27 cellular contexts compared by ENCODE assay signal in genomic region chr1:162590686-162591085, GRCh38.
"Had no signal": no experiment of that assay in that cellular context is flagged by ENCODE, and none has a peak within 500 bp of the region (broad histone marks: within the 10 kb centered on the region; RNA-seq: fewer than 3 reads in every experiment).

No MANE protein-coding gene starts in this region.

- ATAC-seq: activated CD4-positive, alpha-beta T cell treated with anti-CD3 and anti-CD28 coated beads for 36 hours; activated naive CD4-positive, alpha-beta T cell treated with anti-CD3 and anti-CD28 coated beads, Interleukin-2, amount 50 U/mL, for 72 hours; activated T-cell treated with anti-CD3 and anti-CD28 coated beads, Interleukin-2, amount 50 U/mL, for 72 hours; effector memory CD8-positive, alpha-beta T cell; foreskin keratinocyte; gastrocnemius medialis; heart right ventricle had no signal

- H2AFZ ChIP-seq: hepatocyte had no signal

- H3K4me3 Mint-ChIP-seq: activated CD4-positive, alpha-beta memory T cell treated with anti-CD3 and anti-CD28 coated beads, Interleukin-2, amount 10 ng/mL, durations not matched to agents 7 days and 5 days; activated CD4-positive, alpha-beta T cell treated with anti-CD3 and anti-CD28 coated beads for 36 hours; activated CD4-positive, alpha-beta T cell treated with anti-CD3 and anti-CD28 coated beads, Interleukin-2, amount 10 ng/mL, durations not matched to agents 24 days and 14 days; activated naive CD4-positive, alpha-beta T cell treated with anti-CD3 and anti-CD28 coated beads, Interleukin-2, amount 10 ng/mL, durations not matched to agents 7 days and 5 days; activated naive CD8-positive, alpha-beta T cell treated with anti-CD3 and anti-CD28 coated beads, Interleukin-2, amount 10 ng/mL, durations not matched to agents 7 days and 5 days; activated T-cell treated with anti-CD3 and anti-CD28 coated beads, Interleukin-2, amount 50 U/mL, for 24 hours; activated T-cell treated with anti-CD3 and anti-CD28 coated beads, Interleukin-2, amount 50 U/mL, for 72 hours; central memory CD8-positive, alpha-beta T cell; dendritic cell treated with granulocyte-macrophage colony-stimulating factor and Interleukin-4, amounts not matched to agents 40 ng/mL and 50 ng/mL, for 4 days; effector memory CD8-positive, alpha-beta T cell had no signal

- H3K4me1 ChIP-seq: ascending aorta, esophagus muscularis mucosa, foreskin keratinocyte, gastrocnemius medialis, heart right ventricle had no signal

- H3K27ac ChIP-seq: ascending aorta, brain microvascular endothelial cell, coronary artery, esophagus muscularis mucosa, foreskin keratinocyte, gastrocnemius medialis, heart right ventricle, hepatocyte had no signal

- H3K4me3 ChIP-seq: ascending aorta, coronary artery, dorsolateral prefrontal cortex, esophagus muscularis mucosa, gastrocnemius medialis, heart right ventricle, hepatocyte had no signal

- H3K27me3 ChIP-seq: ascending aorta, brain microvascular endothelial cell, dorsolateral prefrontal cortex, esophagus muscularis mucosa, foreskin keratinocyte, gastrocnemius medialis, heart right ventricle, hepatocyte had no signal

- H3K4me2 ChIP-seq: hepatocyte had no signal

- H3K4me1 Mint-ChIP-seq: activated CD4-positive, alpha-beta memory T cell treated with anti-CD3 and anti-CD28 coated beads, Interleukin-2, amount 10 ng/mL, durations not matched to agents 7 days and 5 days; activated CD4-positive, alpha-beta T cell treated with anti-CD3 and anti-CD28 coated beads for 36 hours; activated CD4-positive, alpha-beta T cell treated with anti-CD3 and anti-CD28 coated beads, Interleukin-2, amount 10 ng/mL, durations not matched to agents 24 days and 14 days; activated naive CD4-positive, alpha-beta T cell treated with anti-CD3 and anti-CD28 coated beads, Interleukin-2, amount 10 ng/mL, durations not matched to agents 7 days and 5 days; activated naive CD8-positive, alpha-beta T cell treated with anti-CD3 and anti-CD28 coated beads, Interleukin-2, amount 10 ng/mL, durations not matched to agents 7 days and 5 days; central memory CD8-positive, alpha-beta T cell had no signal

- H3K79me2 ChIP-seq: hepatocyte had no signal

- H3K9me3 ChIP-seq: ascending aorta, esophagus muscularis mucosa, gastrocnemius medialis, heart right ventricle had no signal

- DNase-seq: activated CD4-positive, alpha-beta memory T cell treated with anti-CD3 and anti-CD28 coated beads, Interleukin-2, amount 10 ng/mL, durations not matched to agents 7 days and 5 days; activated CD4-positive, alpha-beta T cell treated with anti-CD3 and anti-CD28 coated beads for 36 hours; activated CD4-positive, alpha-beta T cell treated with anti-CD3 and anti-CD28 coated beads, Interleukin-2, amount 10 ng/mL, durations not matched to agents 24 days and 14 days; activated CD4-positive, CD25-positive, alpha-beta regulatory T cell; activated CD4-positive, CD25-positive, alpha-beta regulatory T cell treated with anti-CD3 and anti-CD28 coated beads, Interleukin-2, amount 50 U/mL, for 72 hours; activated CD8-positive, alpha-beta memory T cell treated with anti-CD3 and anti-CD28 coated beads, Interleukin-2, amount 50 U/mL, for 48 hours; activated gamma-delta T cell; activated naive CD4-positive, alpha-beta T cell; activated naive CD4-positive, alpha-beta T cell treated with anti-CD3 and anti-CD28 coated beads, Interleukin-2, amount 10 ng/mL, durations not matched to agents 7 days and 5 days; activated naive CD8-positive, alpha-beta T cell treated with anti-CD3 and anti-CD28 coated beads, Interleukin-2, amount 10 ng/mL, durations not matched to agents 7 days and 5 days; activated T-cell treated with anti-CD3 and anti-CD28 coated beads for 4 hours; activated T-cell treated with anti-CD3 and anti-CD28 coated beads, Interleukin-2, amount 50 U/mL, for 24 hours; activated T-cell treated with anti-CD3 and anti-CD28 coated beads, Interleukin-2, amount 50 U/mL, for 72 hours; brain microvascular endothelial cell; dorsolateral prefrontal cortex; effector memory CD8-positive, alpha-beta T cell; erythroblast; foreskin keratinocyte; gastrocnemius medialis; heart right ventricle had no signal

- H3K27ac Mint-ChIP-seq: activated CD4-positive, alpha-beta memory T cell treated with anti-CD3 and anti-CD28 coated beads, Interleukin-2, amount 10 ng/mL, durations not matched to agents 7 days and 5 days; activated CD4-positive, alpha-beta T cell treated with anti-CD3 and anti-CD28 coated beads for 36 hours; activated CD4-positive, alpha-beta T cell treated with anti-CD3 and anti-CD28 coated beads, Interleukin-2, amount 10 ng/mL, durations not matched to agents 24 days and 14 days; activated naive CD4-positive, alpha-beta T cell treated with anti-CD3 and anti-CD28 coated beads, Interleukin-2, amount 10 ng/mL, durations not matched to agents 7 days and 5 days; activated naive CD8-positive, alpha-beta T cell treated with anti-CD3 and anti-CD28 coated beads, Interleukin-2, amount 10 ng/mL, durations not matched to agents 7 days and 5 days; activated T-cell treated with anti-CD3 and anti-CD28 coated beads, Interleukin-2, amount 50 U/mL, for 24 hours; activated T-cell treated with anti-CD3 and anti-CD28 coated beads, Interleukin-2, amount 50 U/mL, for 72 hours; dendritic cell treated with granulocyte-macrophage colony-stimulating factor and Interleukin-4, amounts not matched to agents 40 ng/mL and 50 ng/mL, for 4 days had no signal

- H3K27me3 Mint-ChIP-seq: activated CD4-positive, alpha-beta memory T cell treated with anti-CD3 and anti-CD28 coated beads, Interleukin-2, amount 10 ng/mL, durations not matched to agents 7 days and 5 days; activated CD4-positive, alpha-beta T cell treated with anti-CD3 and anti-CD28 coated beads for 36 hours; activated CD4-positive, alpha-beta T cell treated with anti-CD3 and anti-CD28 coated beads, Interleukin-2, amount 10 ng/mL, durations not matched to agents 24 days and 14 days; activated naive CD4-positive, alpha-beta T cell treated with anti-CD3 and anti-CD28 coated beads, Interleukin-2, amount 10 ng/mL, durations not matched to agents 7 days and 5 days; activated naive CD8-positive, alpha-beta T cell treated with anti-CD3 and anti-CD28 coated beads, Interleukin-2, amount 10 ng/mL, durations not matched to agents 7 days and 5 days; activated T-cell treated with anti-CD3 and anti-CD28 coated beads, Interleukin-2, amount 50 U/mL, for 24 hours; central memory CD8-positive, alpha-beta T cell; dendritic cell treated with granulocyte-macrophage colony-stimulating factor and Interleukin-4, amounts not matched to agents 40 ng/mL and 50 ng/mL, for 4 days; effector memory CD8-positive, alpha-beta T cell had no signal

- H3K9me3 Mint-ChIP-seq: activated CD4-positive, alpha-beta memory T cell treated with anti-CD3 and anti-CD28 coated beads, Interleukin-2, amount 10 ng/mL, durations not matched to agents 7 days and 5 days; activated CD4-positive, alpha-beta T cell treated with anti-CD3 and anti-CD28 coated beads, Interleukin-2, amount 10 ng/mL, durations not matched to agents 24 days and 14 days; activated naive CD4-positive, alpha-beta T cell treated with anti-CD3 and anti-CD28 coated beads, Interleukin-2, amount 10 ng/mL, durations not matched to agents 7 days and 5 days; activated naive CD4-positive, alpha-beta T cell treated with anti-CD3 and anti-CD28 coated beads, Interleukin-2, amount 50 U/mL, for 72 hours; activated naive CD8-positive, alpha-beta T cell treated with anti-CD3 and anti-CD28 coated beads, Interleukin-2, amount 10 ng/mL, durations not matched to agents 7 days and 5 days; activated T-cell treated with anti-CD3 and anti-CD28 coated beads, Interleukin-2, amount 50 U/mL, for 24 hours; activated T-cell treated with anti-CD3 and anti-CD28 coated beads, Interleukin-2, amount 50 U/mL, for 72 hours; central memory CD8-positive, alpha-beta T cell; dendritic cell treated with granulocyte-macrophage colony-stimulating factor and Interleukin-4, amounts not matched to agents 40 ng/mL and 50 ng/mL, for 4 days; effector memory CD8-positive, alpha-beta T cell had no signal
